In genomic region chr2:196463706-196464105, GRCh38 we compare ENCODE assay signal across 25 cellular contexts.
"Had no signal": no experiment of that assay in that cellular context is flagged by ENCODE, and none has a peak within 500 bp of the region (broad histone marks: within the 10 kb centered on the region; RNA-seq: fewer than 3 reads in every experiment).

No MANE protein-coding gene starts in this region.

- H3K36me3 Mint-ChIP-seq: immature natural killer cell; stimulated activated effector memory CD8-positive, alpha-beta T cell treated with anti-CD3 and anti-CD28 coated beads, Interleukin-12 subunit alpha, Interleukin-12 subunit beta, amount 100 ng/mL, for 72 hours had no signal

- H3K27ac ChIP-seq: epithelial cell of prostate, esophagus muscularis mucosa, gastrocnemius medialis, left ventricle myocardium inferior, lower lobe of right lung, psoas muscle, right lobe of liver, suprapubic skin, tibial artery, upper lobe of left lung, uterus had no signal

- H3K27ac Mint-ChIP-seq: dendritic cell treated with granulocyte-macrophage colony-stimulating factor and Interleukin-4, amounts not matched to agents 40 ng/mL and 50 ng/mL, for 4 days; effector memory CD8-positive, alpha-beta T cell; immature natural killer cell; stimulated activated effector memory CD8-positive, alpha-beta T cell treated with anti-CD3 and anti-CD28 coated beads, Interleukin-12 subunit alpha, Interleukin-12 subunit beta, amount 100 ng/mL, for 72 hours had no signal

- H3K36me3 ChIP-seq: esophagus muscularis mucosa, gastrocnemius medialis, left ventricle myocardium inferior, lower lobe of right lung, right lobe of liver, suprapubic skin, tibial artery, upper lobe of left lung, uterus had no signal

- FAIRE-seq: keratinocyte had no signal

- H3K27me3 ChIP-seq: esophagus muscularis mucosa, gastrocnemius medialis, right lobe of liver, suprapubic skin, tibial artery, upper lobe of left lung, uterus had no signal

- H3K4me3 ChIP-seq: esophagus muscularis mucosa, gastrocnemius medialis, left ventricle myocardium inferior, lower lobe of right lung, psoas muscle, right lobe of liver, suprapubic skin, tibial artery, upper lobe of left lung, uterus had no signal

- H3K9me3 ChIP-seq: esophagus muscularis mucosa, gastrocnemius medialis, left ventricle myocardium inferior, lower lobe of right lung, psoas muscle, right lobe of liver, suprapubic skin, tibial artery, upper lobe of left lung, uterus had no signal

- DNase-seq: effector memory CD8-positive, alpha-beta T cell; gastrocnemius medialis; immature natural killer cell; left cardiac atrium; left ventricle myocardium inferior; lower lobe of right lung; mesenchymal stem cell; midbrain; naive B cell; nephron progenitor cell; psoas muscle; retina; right lobe of liver; stimulated activated CD4-positive, alpha-beta T cell treated with anti-CD3 and anti-CD28 coated beads, Interleukin-4, amount 100 ng/mL, for 1 hour; stimulated activated CD8-positive, alpha-beta memory T cell treated with anti-CD3 and anti-CD28 coated beads, Interleukin-4, amount 100 ng/mL, for 48 hours; stimulated activated naive CD8-positive, alpha-beta T cell treated with anti-CD3 and anti-CD28 coated beads, Interleukin-15, Interleukin-2, amounts not matched to agents 100 U/mL and 50 U/mL, for 24 hours; tibial artery; upper lobe of left lung; uterus had no signal

- H3K4me1 ChIP-seq: esophagus muscularis mucosa, gastrocnemius medialis, lower lobe of right lung, psoas muscle, right lobe of liver, suprapubic skin, tibial artery, upper lobe of left lung, uterus had no signal

- ATAC-seq: effector memory CD8-positive, alpha-beta T cell; gastrocnemius medialis; left cardiac atrium; lower lobe of right lung; psoas muscle; right lobe of liver; stimulated activated effector memory CD8-positive, alpha-beta T cell treated with anti-CD3 and anti-CD28 coated beads, Interleukin-12 subunit alpha, Interleukin-12 subunit beta, amount 100 ng/mL, for 72 hours; stimulated activated naive CD8-positive, alpha-beta T cell treated with anti-CD3 and anti-CD28 coated beads, Interleukin-15, Interleukin-2, amounts not matched to agents 100 U/mL and 50 U/mL, for 24 hours had no signal

- H3K4me3 Mint-ChIP-seq: dendritic cell treated with granulocyte-macrophage colony-stimulating factor and Interleukin-4, amounts not matched to agents 40 ng/mL and 50 ng/mL, for 4 days; effector memory CD8-positive, alpha-beta T cell; immature natural killer cell; nephron progenitor cell; stimulated activated effector memory CD8-positive, alpha-beta T cell treated with anti-CD3 and anti-CD28 coated beads, Interleukin-12 subunit alpha, Interleukin-12 subunit beta, amount 100 ng/mL, for 72 hours had no signal

- H3K9me3 Mint-ChIP-seq: dendritic cell treated with granulocyte-macrophage colony-stimulating factor and Interleukin-4, amounts not matched to agents 40 ng/mL and 50 ng/mL, for 4 days; effector memory CD8-positive, alpha-beta T cell; stimulated activated effector memory CD8-positive, alpha-beta T cell treated with anti-CD3 and anti-CD28 coated beads, Interleukin-12 subunit alpha, Interleukin-12 subunit beta, amount 100 ng/mL, for 72 hours had no signal
